In the genomic region with DNA sequence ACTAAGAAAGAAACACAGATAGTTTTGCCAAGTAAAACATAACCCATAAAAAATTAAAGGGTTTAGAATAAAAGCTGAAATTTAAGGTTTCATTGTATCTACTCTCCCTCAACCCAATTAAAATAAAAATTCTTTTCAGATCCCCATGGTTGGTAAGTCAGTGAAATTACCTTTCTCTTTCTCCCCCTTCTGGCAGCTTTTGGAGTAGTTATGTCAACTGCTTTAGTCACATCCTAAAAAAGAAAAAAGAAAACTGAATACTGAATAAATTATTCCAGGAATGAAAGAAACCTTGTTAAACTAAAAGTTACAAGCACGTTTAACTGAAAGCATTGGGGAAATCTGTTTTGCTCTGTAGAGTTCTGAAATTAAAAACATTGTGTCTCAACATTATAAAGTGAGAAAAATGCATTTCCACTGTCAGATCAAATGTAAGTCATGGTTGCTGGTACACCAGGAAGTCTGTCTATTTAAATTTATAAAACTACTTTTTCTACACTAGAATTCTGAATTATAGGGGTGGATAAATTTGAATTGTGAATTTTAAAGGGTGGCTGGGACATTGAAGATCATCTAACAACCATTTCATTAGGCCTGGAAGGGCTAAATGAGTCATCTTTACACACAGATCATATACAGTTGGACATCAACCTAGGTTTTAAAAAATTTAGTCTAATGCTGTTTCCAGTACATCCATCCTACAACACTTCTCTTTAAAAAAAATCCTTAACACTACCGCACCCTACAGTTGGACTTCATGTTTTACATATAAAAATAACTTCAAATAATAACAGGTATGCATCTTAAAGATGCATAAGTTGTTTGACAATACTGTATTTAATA, we compare ENCODE assay signal across 8 cellular contexts. TPM values are rescaled to one million over a fixed set of nuclear protein-coding genes. Genes with fewer than 3 reads are reported as not detected.
DNase-seq lines count a peak whose midpoint lies in the region; ATAC-seq and TF ChIP-seq lines count a peak whose summit lies in the region.

No MANE protein-coding gene starts in this region.

- H3K36me3 Mint-ChIP-seq in activated T-cell treated with anti-CD3 and anti-CD28 coated beads, Interleukin-2, amount 50 U/mL, for 4 hours (ENCODE audit: insufficient read depth): peaks cover 27% of the 10 kb centered on the region

- no peaks in the 10 kb centered on the region for H3K27me3 Mint-ChIP-seq in activated T-cell treated with anti-CD3 and anti-CD28 coated beads, Interleukin-2, amount 50 U/mL, for 4 hours (ENCODE audit: low read depth)

- H3K27me3 ChIP-seq in esophagus squamous epithelium: no peaks in the 10 kb centered on the region
- H3K27me3 ChIP-seq in testis: no peaks in the 10 kb centered on the region

- intact Hi-C loops in esophagus squamous epithelium (cut with DNase I) (no loop called here), testis (cut with DNase I; ENCODE audit: low total_unique reads) (no loop called here)

- H3K4me3 Mint-ChIP-seq in activated T-cell treated with anti-CD3 and anti-CD28 coated beads, Interleukin-2, amount 50 U/mL, for 4 hours: no peak overlapping the region

- no peaks in the 10 kb centered on the region for H3K9me3 Mint-ChIP-seq in activated T-cell treated with anti-CD3 and anti-CD28 coated beads, Interleukin-2, amount 50 U/mL, for 4 hours

- H3K4me3 ChIP-seq in esophagus squamous epithelium (no peak overlapping the region), testis (no peak overlapping the region)

- TF ChIP-seq POLR2A in esophagus squamous epithelium (IDR thresholded peaks at IDR 0.05) (no peak), testis (IDR thresholded peaks at IDR 0.05) (no peak)

- H3K9me3 ChIP-seq in esophagus squamous epithelium (no peaks in the 10 kb centered on the region), testis (no peaks in the 10 kb centered on the region)

- H3K4me1 Mint-ChIP-seq in activated T-cell treated with anti-CD3 and anti-CD28 coated beads, Interleukin-2, amount 50 U/mL, for 4 hours (ENCODE audit: low read depth): peaks cover 35% of the 10 kb centered on the region

- H3K36me3 ChIP-seq in esophagus squamous epithelium (peaks cover 0 to 43% (median 0%) of the 10 kb centered on the region in 3 donors), testis (ENCODE audit: low read depth, missing control alignments) (no peaks in the 10 kb centered on the region)

- POLR2A ChIA-PET in RWPE1 (lab: Yijun Ruan, JAX; ENCODE audit: low non-redundant PET): no interaction called here

- 47 to 62% methylated on average over 2 of the region's 2 CpGs for WGBS in esophagus squamous epithelium, 2 donors
- WGBS in testis, 2 donors: 57 to 58% methylated on average over 2 of the region's 2 CpGs

- DNase-seq in activated T-cell treated with anti-CD3 and anti-CD28 coated beads, Interleukin-2, amount 50 U/mL, for 4 hours: no peak
- DNase-seq in activated T-cell treated with anti-CD3 and anti-CD28 coated beads, Interleukin-2, amount 50 U/mL, for 48 hours: no peak
- DNase-seq in RWPE1 (ENCODE audit: low spot score): peak; percentile 19
- no peak for DNase-seq in esophagus squamous epithelium (lab: John Stamatoyannopoulos, UW)
- no peak for DNase-seq in testis
- no peak for DNase-seq in NCI-H82 (lab: John Stamatoyannopoulos, UW)

- peak; percentile 45 to 51 for ATAC-seq in activated T-cell treated with anti-CD3 and anti-CD28 coated beads, Interleukin-2, amount 50 U/mL, for 4 hours
- ATAC-seq in HG02870 (IDR thresholded peaks at IDR 0.05; ENCODE audit: unreplicated experiment): no peak
- ATAC-seq in HG02938 (IDR thresholded peaks at IDR 0.05; ENCODE audit: unreplicated experiment): no peak

- peaks cover 0 to 3% (median 0%) of the 10 kb centered on the region in 3 donors for H3K4me1 ChIP-seq in esophagus squamous epithelium
- H3K4me1 ChIP-seq in testis: no peaks in the 10 kb centered on the region

- CTCF ChIA-PET in RWPE1 (lab: Yijun Ruan, JAX): interaction anchor here (0.5 to 0.7 kb wide), 3 partner anchors 165 to 411 kb away, joined by 3 to 6 read pairs (median 3); no protein-coding TSS in a partner anchor

- H3K27ac ChIP-seq in RWPE1 (no peak overlapping the region), esophagus squamous epithelium (no peak overlapping the region), testis (no peak overlapping the region)

- TF ChIP-seq CTCF in RWPE1 (conservative IDR thresholded peaks at IDR 0.05; ENCODE audit: low read depth) (peak; percentile 68), esophagus squamous epithelium (IDR thresholded peaks at IDR 0.05) (peak in 4 of 6 experiments; percentile 10 to 41 (median 33)), testis (IDR thresholded peaks at IDR 0.05) (peak in 2 of 3 experiments; percentile 18 to 47)

RNA-seq across cellular contexts. Expression of a gene that starts 24.7 kb away (rescaled TPM):
- 10 to 100 TPM; 43.2 to 54.1 (median 44.7) TPM for total RNA-seq in activated T-cell treated with anti-CD3 and anti-CD28 coated beads, Interleukin-2, amount 50 U/mL, for 4 hours
- total RNA-seq in esophagus squamous epithelium: 10 to 100 TPM in 3 of 4 donors, 1 to 10 TPM in 1; 6.7 to 26.1 (median 17.7) TPM
- total RNA-seq in testis: 10 to 100 TPM; 93.4 to 98.2 TPM
- polyA plus RNA-seq in testis (ENCODE audit: insufficient read depth, low read depth, low replicate concordance): 57.3 TPM

Comparison
In these comparisons a context has a peak if more than half of its experiments do, and no peak if none do; other contexts are left out.
1. ATAC-seq: peak in activated T-cell treated with anti-CD3 and anti-CD28 coated beads, Interleukin-2, amount 50 U/mL, for 4 hours (2 of 2); none in HG02870 (single experiment) and HG02938 (single experiment).
2. Peak in every context shown above with its lines, with median percentiles within 50 percentile points of each other: CTCF ChIP-seq.